In the genomic region with DNA sequence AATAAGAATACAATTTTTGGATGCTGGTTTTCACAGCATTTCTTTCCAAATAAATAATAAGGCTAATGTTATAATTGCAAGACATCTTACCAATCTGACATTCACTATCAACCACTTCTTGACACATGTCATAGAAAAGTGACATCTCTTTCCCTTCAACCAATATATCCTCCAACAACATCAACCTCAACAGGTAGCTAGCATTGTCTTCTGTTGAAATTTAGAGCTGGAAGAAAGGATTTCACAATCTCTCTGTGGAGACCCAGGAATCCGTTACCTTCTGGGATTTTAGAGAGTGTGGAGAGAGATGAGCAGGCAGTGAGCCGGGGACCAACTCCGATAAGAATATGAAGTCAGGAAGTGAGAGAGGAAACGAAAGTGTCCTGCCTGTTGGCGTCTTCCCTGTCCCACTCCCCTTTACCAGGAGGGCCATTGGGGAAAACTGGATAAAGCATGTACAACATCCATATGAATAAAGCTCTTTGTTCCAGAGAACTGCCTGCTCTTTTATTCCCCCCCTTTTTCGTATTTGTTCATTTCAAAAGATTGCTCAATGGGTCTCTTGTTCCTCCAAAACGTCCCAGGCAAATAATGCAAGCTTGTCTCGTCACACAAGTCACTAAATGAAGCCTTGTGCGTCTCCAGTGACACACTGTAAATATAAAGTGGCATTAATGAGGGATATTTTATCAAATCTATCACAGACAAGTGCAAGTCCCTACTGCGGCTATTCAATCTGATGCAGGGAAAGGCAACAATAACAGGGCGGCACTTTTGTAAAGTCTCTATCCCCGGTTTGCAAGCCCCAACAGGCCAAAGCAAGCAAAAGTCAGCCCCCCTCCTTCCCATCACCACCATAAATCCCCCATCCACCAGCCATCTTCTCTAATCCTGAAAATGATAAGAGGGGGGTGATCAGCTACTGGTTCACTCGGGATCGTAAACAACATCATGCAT, we compare ENCODE assay signal across 11 cellular contexts. TPM values are rescaled to one million over a fixed set of nuclear protein-coding genes. Genes with fewer than 3 reads are reported as not detected.
DNase-seq lines count a peak whose midpoint lies in the region; ATAC-seq, FAIRE-seq and TF ChIP-seq lines count a peak whose summit lies in the region.
"Had no signal": no experiment of that assay in that cellular context is flagged by ENCODE, and none has a peak within 500 bp of the region (broad histone marks: within the 10 kb centered on the region; RNA-seq: fewer than 3 reads in every experiment).

No MANE protein-coding gene starts in this region.

- ATAC-seq in left cardiac atrium, result no peak
- no peak for ATAC-seq in GM18907 (IDR thresholded peaks at IDR 0.05; ENCODE audit: unreplicated experiment)

- no peaks in the 10 kb centered on the region for H3K9me3 Mint-ChIP-seq in astrocyte (ENCODE audit: unreplicated experiment)
- H3K9me3 Mint-ChIP-seq: activated naive CD4-positive, alpha-beta T cell treated with anti-CD3 and anti-CD28 coated beads, Interleukin-2, amount 10 ng/mL, durations not matched to agents 7 days and 5 days had no signal

- H3K4me1 ChIP-seq in astrocyte (ENCODE audit: insufficient read depth, low read length), result peaks cover 11% of the 10 kb centered on the region

- peaks cover 2% of the 10 kb centered on the region for H3K27me3 ChIP-seq in astrocyte (ENCODE audit: insufficient read depth, low read length)

- no peak overlapping the region for H3K4me3 Mint-ChIP-seq in astrocyte (ENCODE audit: unreplicated experiment)
- H3K4me3 Mint-ChIP-seq: activated naive CD4-positive, alpha-beta T cell treated with anti-CD3 and anti-CD28 coated beads, Interleukin-2, amount 10 ng/mL, durations not matched to agents 7 days and 5 days had no signal

- no peaks in the 10 kb centered on the region for H3K27me3 Mint-ChIP-seq in astrocyte (ENCODE audit: low read depth, unreplicated experiment)

- TF ChIP-seq CTCF in astrocyte (IDR thresholded peaks at IDR 0.05; ENCODE audit: insufficient read depth, low read depth, low read length), result no peak

- no peaks in the 10 kb centered on the region for H3K9me3 ChIP-seq in astrocyte (ENCODE audit: insufficient read depth, low read depth, low read length)

- peaks cover 6% of the 10 kb centered on the region for H3K36me3 Mint-ChIP-seq in astrocyte (ENCODE audit: low read depth, unreplicated experiment)
- H3K36me3 Mint-ChIP-seq: activated naive CD4-positive, alpha-beta T cell treated with anti-CD3 and anti-CD28 coated beads, Interleukin-2, amount 10 ng/mL, durations not matched to agents 7 days and 5 days had no signal

- H3K36me3 ChIP-seq in astrocyte (ENCODE audit: insufficient read depth, low read length), result no peaks in the 10 kb centered on the region

- H3K79me2 ChIP-seq in astrocyte (ENCODE audit: insufficient read depth, low read length), result peaks cover 60% of the 10 kb centered on the region

- peak overlapping the region; percentile 91 for H3K4me3 ChIP-seq in astrocyte (ENCODE audit: insufficient read depth, low read depth, low read length)

- peak overlapping the region; percentile 100 for H3K4me2 ChIP-seq in astrocyte (ENCODE audit: low read length)

- no peak overlapping the region for H3K27ac ChIP-seq in astrocyte (ENCODE audit: low read depth, low read length)
- H3K27ac ChIP-seq: HL-60 had no signal

- FAIRE-seq in astrocyte (lab: Jason Lieb, UNC), result no peak

- intact Hi-C loops in left cardiac atrium (cut with DNase I), result loop anchor here (5.0 to 10.0 kb wide), 3 partner anchors 164 to 174 kb away; no protein-coding TSS in a partner anchor

- no peak overlapping the region for H3K27ac Mint-ChIP-seq in astrocyte (ENCODE audit: unreplicated experiment)
- H3K27ac Mint-ChIP-seq: activated naive CD4-positive, alpha-beta T cell treated with anti-CD3 and anti-CD28 coated beads, Interleukin-2, amount 10 ng/mL, durations not matched to agents 7 days and 5 days had no signal

- peak overlapping the region; percentile 48 for H3K9ac ChIP-seq in astrocyte (ENCODE audit: low read length)

- H2AFZ ChIP-seq in astrocyte (ENCODE audit: low read depth, low read length), result no peak overlapping the region

- DNase-seq in D341Med (ENCODE audit: low spot score), result peak; percentile 47
- DNase-seq in NCI-H1048 (lab: John Stamatoyannopoulos, UW), result peak; percentile 66
- DNase-seq in astrocyte (ENCODE audit: low read depth), result no peak
- DNase-seq in left kidney (ENCODE audit: low read depth, low spot score), result peak; percentile 35
- DNase-seq in stimulated activated CD4-positive, alpha-beta T cell treated with anti-CD3 and anti-CD28 coated beads, Interleukin-2, amount 100 ng/mL, for 24 hours, result no peak
- no peak for DNase-seq in left cardiac atrium
- DNase-seq in GF-D8 (lab: John Stamatoyannopoulos, UW), result no peak
- DNase-seq: activated naive CD4-positive, alpha-beta T cell treated with anti-CD3 and anti-CD28 coated beads, Interleukin-2, amount 10 ng/mL, durations not matched to agents 7 days and 5 days; stimulated activated CD4-positive, alpha-beta T cell treated with anti-CD3 and anti-CD28 coated beads, Interleukin-15, amount 100 ng/mL, for 24 hours had no signal

- peaks cover 41% of the 10 kb centered on the region for H3K4me1 Mint-ChIP-seq in astrocyte (ENCODE audit: low read depth, unreplicated experiment)

- H4K20me1 ChIP-seq in astrocyte (ENCODE audit: insufficient read depth, low read length), result peaks cover 54% of the 10 kb centered on the region

RNA-seq across cellular contexts. Expression of a gene that starts 3.4 kb away (rescaled TPM):
- 414 and 491 TPM in 2 replicates for total RNA-seq in astrocyte
- total RNA-seq in left cardiac atrium, result 10 to 100 TPM; 25.0 to 34.3 TPM

Comparison
In these comparisons a context has a peak if more than half of its experiments do, and no peak if none do; other contexts are left out.
1. DNase-seq: peak in D341Med (single experiment), NCI-H1048 (single experiment) and left kidney (single experiment); none in astrocyte (single experiment), stimulated activated CD4-positive, alpha-beta T cell treated with anti-CD3 and anti-CD28 coated beads, Interleukin-2, amount 100 ng/mL, for 24 hours (0 of 2), left cardiac atrium (single experiment) and GF-D8 (single experiment).
2. RNA of a gene that starts 3.4 kb away (total RNA-seq): 414 to 491 TPM in astrocyte; 25.0 to 34.3 TPM in left cardiac atrium; every median in the first group is over 10 times any median in the second.